ENCODE assay signal across 25 cellular contexts in the genomic region with DNA sequence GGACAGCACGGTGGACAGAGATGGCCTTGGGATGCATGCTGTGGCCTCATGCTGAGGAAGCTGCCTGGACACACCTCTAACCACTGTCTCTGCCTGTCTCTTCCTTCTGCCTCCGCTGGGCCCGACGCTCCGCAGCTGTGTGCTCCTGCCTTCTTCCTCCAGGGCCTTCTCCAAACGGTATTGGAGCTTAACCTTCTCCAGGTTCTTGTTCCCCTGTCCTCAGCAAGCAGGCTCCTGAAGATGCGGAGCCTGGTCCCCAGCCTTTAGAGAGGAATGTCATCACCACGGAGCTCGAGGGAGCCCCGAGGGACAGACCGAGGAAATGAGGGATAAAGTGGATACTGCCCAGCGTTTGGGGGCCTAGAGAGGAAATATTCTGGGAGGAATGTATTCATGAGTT.
DNase-seq lines count a peak whose midpoint lies in the region; ATAC-seq, FAIRE-seq and TF ChIP-seq lines count a peak whose summit lies in the region.
"Had no signal": no experiment of that assay in that cellular context is flagged by ENCODE, and none has a peak within 500 bp of the region (broad histone marks: within the 10 kb centered on the region; RNA-seq: fewer than 3 reads in every experiment).

No MANE protein-coding gene starts in this region.

- ATAC-seq in HG03135 (IDR thresholded peaks at IDR 0.05; ENCODE audit: unreplicated experiment), result no peak
- ATAC-seq: A549, GM23338, natural killer cell, WTC11 had no signal

- H3K4me3 ChIP-seq in astrocyte (ENCODE audit: insufficient read depth, low read depth, low read length), result no peak overlapping the region
- H3K4me3 ChIP-seq in suprapubic skin, result no peak overlapping the region
- H3K4me3 ChIP-seq: A549, GM23338, transverse colon had no signal

- H3K9me3 ChIP-seq in astrocyte (ENCODE audit: insufficient read depth, low read depth, low read length) (no peaks in the 10 kb centered on the region), suprapubic skin (no peaks in the 10 kb centered on the region)
- H3K9me3 ChIP-seq: A549, Caco-2, transverse colon had no signal

- peaks cover 12% of the 10 kb centered on the region for H3K4me1 Mint-ChIP-seq in astrocyte (ENCODE audit: low read depth, unreplicated experiment)
- peaks cover 20% of the 10 kb centered on the region for H3K4me1 Mint-ChIP-seq in mesothelial cell of epicardium

- peaks cover 22% of the 10 kb centered on the region for H3K27me3 Mint-ChIP-seq in astrocyte (ENCODE audit: low read depth, unreplicated experiment)
- peaks cover 2% of the 10 kb centered on the region for H3K27me3 Mint-ChIP-seq in mesothelial cell of epicardium (ENCODE audit: low read depth)

- H3K79me2 ChIP-seq in astrocyte (ENCODE audit: insufficient read depth, low read length), result no peaks in the 10 kb centered on the region

- H2AFZ ChIP-seq in astrocyte (ENCODE audit: low read depth, low read length), result no peak overlapping the region
- H2AFZ ChIP-seq: GM23338 had no signal

- peaks cover 7% of the 10 kb centered on the region for H3K9me3 Mint-ChIP-seq in astrocyte (ENCODE audit: unreplicated experiment)
- no peaks in the 10 kb centered on the region for H3K9me3 Mint-ChIP-seq in mesothelial cell of epicardium
- H3K9me3 Mint-ChIP-seq: activated CD4-positive, alpha-beta memory T cell treated with anti-CD3 and anti-CD28 coated beads for 36 hours; activated naive CD4-positive, alpha-beta T cell treated with anti-CD3 and anti-CD28 coated beads for 36 hours; GM23338; natural killer cell; WTC11 had no signal

- H4K20me1 ChIP-seq in astrocyte (ENCODE audit: insufficient read depth, low read length), result no peaks in the 10 kb centered on the region

- 80% methylated on average over 12 of the region's 12 CpGs for WGBS in suprapubic skin

- no peak for FAIRE-seq in astrocyte (lab: Jason Lieb, UNC)
- FAIRE-seq: A549, HTR-8/SVneo had no signal

- TF ChIP-seq EP300 in suprapubic skin (IDR thresholded peaks at IDR 0.05), result no peak

- peak overlapping the region; percentile 47 for H3K27ac Mint-ChIP-seq in astrocyte (ENCODE audit: unreplicated experiment)
- H3K27ac Mint-ChIP-seq in mesothelial cell of epicardium, result no peak overlapping the region
- H3K27ac Mint-ChIP-seq: activated CD4-positive, alpha-beta memory T cell treated with anti-CD3 and anti-CD28 coated beads for 36 hours; activated naive CD4-positive, alpha-beta T cell treated with anti-CD3 and anti-CD28 coated beads for 36 hours; GM23338; natural killer cell; progenitor cell of endocrine pancreas; WTC11 had no signal

- peak; percentile 19 for DNase-seq in activated effector memory CD4-positive, alpha-beta T cell treated with anti-CD3 and anti-CD28 coated beads, Interleukin-2, amount 50 U/mL, for 16 hours
- DNase-seq in activated effector memory CD4-positive, alpha-beta T cell treated with Interleukin-2 at 50 U/mL for 16 hours, result no peak
- DNase-seq in astrocyte (ENCODE audit: low read depth) (no peak), mesothelial cell of epicardium (ENCODE audit: low spot score in 2 of 2, unreplicated experiment in 2 of 2) (peak; percentile 6 to 17), suprapubic skin (ENCODE audit: low spot score in 2 of 2) (peak; percentile 25 to 47), GM10266 (ENCODE audit: extremely low spot score) (no peak)
- DNase-seq in activated CD4-positive, alpha-beta T cell treated with anti-CD3 and anti-CD28 coated beads for 48 hours, result no peak
- DNase-seq: activated naive CD4-positive, alpha-beta T cell treated with anti-CD3 and anti-CD28 coated beads for 36 hours; caudate nucleus; KG1; midbrain; NCI-H510A treated with DMSO at 0.1 percent for 48 hours; PC-3; SHP77 treated with DMSO at 0.1 percent for 48 hours; T1000; transverse colon had no signal

- no peak for TF ChIP-seq POLR2A in suprapubic skin (IDR thresholded peaks at IDR 0.05)

- no peak overlapping the region for H3K4me2 ChIP-seq in astrocyte (ENCODE audit: low read length)
- H3K4me2 ChIP-seq: A549, GM23338 had no signal

- peaks cover 10% of the 10 kb centered on the region for H3K27me3 ChIP-seq in astrocyte (ENCODE audit: insufficient read depth, low read length)
- H3K27me3 ChIP-seq in suprapubic skin, result no peaks in the 10 kb centered on the region
- H3K27me3 ChIP-seq: transverse colon had no signal

- H3K36me3 ChIP-seq in astrocyte (ENCODE audit: insufficient read depth, low read length), result no peaks in the 10 kb centered on the region
- H3K36me3 ChIP-seq in suprapubic skin, result no peaks in the 10 kb centered on the region
- H3K36me3 ChIP-seq: transverse colon had no signal

- H3K36me3 Mint-ChIP-seq in astrocyte (ENCODE audit: low read depth, unreplicated experiment) (peaks cover 54% of the 10 kb centered on the region), mesothelial cell of epicardium (no peaks in the 10 kb centered on the region)
- H3K36me3 Mint-ChIP-seq: activated CD4-positive, alpha-beta memory T cell treated with anti-CD3 and anti-CD28 coated beads for 36 hours; natural killer cell; WTC11 had no signal

- H3K27ac ChIP-seq in astrocyte (ENCODE audit: low read depth, low read length) (no peak overlapping the region), suprapubic skin (no peak overlapping the region)
- H3K27ac ChIP-seq: A549, transverse colon had no signal

- H3K4me3 Mint-ChIP-seq in astrocyte (ENCODE audit: unreplicated experiment) (no peak overlapping the region), mesothelial cell of epicardium (no peak overlapping the region)
- H3K4me3 Mint-ChIP-seq: activated CD4-positive, alpha-beta memory T cell treated with anti-CD3 and anti-CD28 coated beads for 36 hours; activated naive CD4-positive, alpha-beta T cell treated with anti-CD3 and anti-CD28 coated beads for 36 hours; GM23338; natural killer cell; WTC11 had no signal

- H3K4me1 ChIP-seq in astrocyte (ENCODE audit: insufficient read depth, low read length) (no peaks in the 10 kb centered on the region), suprapubic skin (peaks cover 26% of the 10 kb centered on the region)
- H3K4me1 ChIP-seq: A549, Caco-2, transverse colon had no signal

- no peak for TF ChIP-seq CTCF in astrocyte (IDR thresholded peaks at IDR 0.05; ENCODE audit: insufficient read depth, low read depth, low read length)
- no peak for TF ChIP-seq CTCF in mesothelial cell of epicardium (IDR thresholded peaks at IDR 0.05; ENCODE audit: unreplicated experiment)
- no peak for TF ChIP-seq CTCF in suprapubic skin (IDR thresholded peaks at IDR 0.05)
- TF ChIP-seq CTCF in GM10266 (IDR thresholded peaks at IDR 0.05; ENCODE audit: control insufficient read depth, insufficient read depth, low read depth, missing control alignments), result no peak

- no peak overlapping the region for H3K9ac ChIP-seq in astrocyte (ENCODE audit: low read length)

Comparison
In these comparisons a context has a peak if more than half of its experiments do, and no peak if none do; other contexts are left out.
1. DNase-seq: peak in activated effector memory CD4-positive, alpha-beta T cell treated with anti-CD3 and anti-CD28 coated beads, Interleukin-2, amount 50 U/mL, for 16 hours (single experiment), mesothelial cell of epicardium (2 of 2) and suprapubic skin (2 of 2); none in activated effector memory CD4-positive, alpha-beta T cell treated with Interleukin-2 at 50 U/mL for 16 hours (single experiment), astrocyte (single experiment), activated CD4-positive, alpha-beta T cell treated with anti-CD3 and anti-CD28 coated beads for 48 hours (single experiment) and GM10266 (single experiment).